ENCODE assay signal across 8 cellular contexts in the genomic region with DNA sequence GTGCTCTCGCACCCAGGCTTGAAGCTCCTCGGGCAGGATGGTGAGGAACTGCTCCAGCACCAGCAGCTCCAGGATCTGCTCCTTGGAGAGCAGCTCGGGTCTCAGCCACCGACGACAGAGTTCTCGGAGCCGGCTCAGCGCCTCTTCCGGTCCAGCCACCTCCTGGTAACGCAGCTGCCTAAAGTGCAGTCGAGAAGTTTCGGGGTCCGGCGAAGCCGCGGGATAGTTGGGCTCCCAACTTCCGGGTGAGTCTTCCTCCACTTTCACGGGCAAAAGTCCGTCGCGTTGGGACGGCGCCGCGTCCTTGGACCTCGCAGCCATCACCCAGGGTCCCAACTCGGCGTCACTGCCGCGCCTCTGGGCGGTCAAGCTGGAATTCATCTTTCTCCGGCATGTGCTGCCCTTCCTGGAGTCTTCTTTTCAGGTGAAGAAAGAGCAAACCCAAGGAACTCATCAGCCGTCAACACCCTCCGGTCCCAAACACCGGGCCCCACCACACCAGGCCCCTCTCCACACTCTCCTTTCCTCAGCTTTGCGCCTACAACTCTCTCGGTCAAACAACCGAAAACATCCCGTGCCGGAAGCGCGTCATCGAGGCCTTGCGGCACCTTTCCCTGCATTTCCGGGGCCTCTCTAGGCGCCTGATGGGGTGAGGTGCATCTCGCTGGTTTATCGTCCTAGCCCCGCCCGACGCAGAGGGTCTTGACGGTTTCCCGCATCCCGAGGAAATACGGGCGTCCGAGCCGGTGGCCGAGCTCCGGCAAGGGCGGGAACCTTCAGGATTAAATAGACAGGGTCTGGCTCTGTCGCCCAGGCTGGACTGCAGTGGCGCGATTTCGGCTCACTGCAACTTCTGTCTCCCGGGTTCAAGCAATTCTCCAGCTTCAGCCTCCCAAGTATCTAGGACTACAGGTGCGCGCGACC. TPM values are rescaled to one million over a fixed set of nuclear protein-coding genes. Genes with fewer than 3 reads are reported as not detected.
DNase-seq lines count a peak whose midpoint lies in the region; ATAC-seq and TF ChIP-seq lines count a peak whose summit lies in the region.

A gene (minus strand): TSS at position 569 of the 924 bp plus-strand sequence. CDS start 188 bp downstream, at position 381.

- peaks cover 20% of the 10 kb centered on the region for H3K4me1 Mint-ChIP-seq in activated T-helper 2 cell treated with anti-CD3 and anti-CD28 coated beads, Interferon-gamma antibody, Interleukin-2, Interleukin-4, amounts not matched to agents 10 μg/mL and 5 μg/mL and 100 μg/mL, durations not matched to agents 14 hours and 24 hours and 36 hours (ENCODE audit: low read depth)
- H3K4me1 Mint-ChIP-seq in naive thymus-derived CD4-positive, alpha-beta T cell = peaks cover 14 to 41% (median 35%) of the 10 kb centered on the region in 7 donors
- H3K4me1 Mint-ChIP-seq in stimulated activated memory B cell treated with anti-CD40 and anti-IgM and Interleukin-4, amounts not matched to agents 10 μg/mL and 1 μg/mL and 100 μg/mL, for 72 hours = peaks cover 26% of the 10 kb centered on the region

- CTCF ChIA-PET in naive thymus-derived CD4-positive, alpha-beta T cell (lab: Charles Lee) = interaction anchor here (0.7 to 1.1 kb wide), 3 partner anchors 135 to 718 kb away, joined by 3 read pairs; a partner anchor contains a TSS

- H3K27ac Mint-ChIP-seq in activated T-helper 2 cell treated with anti-CD3 and anti-CD28 coated beads, Interferon-gamma antibody, Interleukin-2, Interleukin-4, amounts not matched to agents 10 μg/mL and 5 μg/mL and 100 μg/mL, durations not matched to agents 14 hours and 24 hours and 36 hours = peak within 1 kb of the TSS; percentile 98
- peak within 1 kb of the TSS; percentile 95 to 100 (median 99) for H3K27ac Mint-ChIP-seq in naive thymus-derived CD4-positive, alpha-beta T cell
- peak within 1 kb of the TSS; percentile 95 for H3K27ac Mint-ChIP-seq in stimulated activated memory B cell treated with anti-CD40 and anti-IgM and Interleukin-4, amounts not matched to agents 10 μg/mL and 1 μg/mL and 100 μg/mL, for 72 hours

- H3K9me3 Mint-ChIP-seq in activated T-helper 2 cell treated with anti-CD3 and anti-CD28 coated beads, Interferon-gamma antibody, Interleukin-2, Interleukin-4, amounts not matched to agents 10 μg/mL and 5 μg/mL and 100 μg/mL, durations not matched to agents 14 hours and 24 hours and 36 hours = peaks cover 12% of the 10 kb centered on the region
- H3K9me3 Mint-ChIP-seq in naive thymus-derived CD4-positive, alpha-beta T cell = peaks cover 0 to 7% (median 1%) of the 10 kb centered on the region in 11 donors
- no peaks in the 10 kb centered on the region for H3K9me3 Mint-ChIP-seq in stimulated activated memory B cell treated with anti-CD40 and anti-IgM and Interleukin-4, amounts not matched to agents 10 μg/mL and 1 μg/mL and 100 μg/mL, for 72 hours

- POLR2A ChIA-PET in naive thymus-derived CD4-positive, alpha-beta T cell (lab: Charles Lee) = interaction anchor here (0.6 to 2.7 kb wide), 23 partner anchors 9 to 1250 kb away, joined by 3 to 33 read pairs (median 4); a partner anchor contains a TSS

- no peaks in the 10 kb centered on the region for H3K27me3 Mint-ChIP-seq in activated T-helper 2 cell treated with anti-CD3 and anti-CD28 coated beads, Interferon-gamma antibody, Interleukin-2, Interleukin-4, amounts not matched to agents 10 μg/mL and 5 μg/mL and 100 μg/mL, durations not matched to agents 14 hours and 24 hours and 36 hours (ENCODE audit: low read depth)
- H3K27me3 Mint-ChIP-seq in naive thymus-derived CD4-positive, alpha-beta T cell = no peaks in the 10 kb centered on the region
- H3K27me3 Mint-ChIP-seq in stimulated activated memory B cell treated with anti-CD40 and anti-IgM and Interleukin-4, amounts not matched to agents 10 μg/mL and 1 μg/mL and 100 μg/mL, for 72 hours = no peaks in the 10 kb centered on the region

- peak within 1 kb of the TSS; percentile 78 for H3K4me3 ChIP-seq in RWPE2 (ENCODE audit: severe bottlenecking)
- peak within 1 kb of the TSS; percentile 99 for H3K4me3 ChIP-seq in fibroblast of mammary gland (ENCODE audit: control insufficient read depth, low read depth, low read length)
- peak within 1 kb of the TSS; percentile 99 for H3K4me3 ChIP-seq in naive thymus-derived CD4-positive, alpha-beta T cell (ENCODE audit: low read length)

- H3K36me3 ChIP-seq in RWPE2 (ENCODE audit: low read depth) = peaks cover 35% of the 10 kb centered on the region
- H3K36me3 ChIP-seq in naive thymus-derived CD4-positive, alpha-beta T cell (ENCODE audit: control insufficient read depth in 2 of 3, insufficient read depth in 3 of 3, low read length in 3 of 3) = peaks cover 8 to 31% (median 8%) of the 10 kb centered on the region in 3 experiments

- peak within 1 kb of the TSS; percentile 94 for H3K4me3 Mint-ChIP-seq in activated T-helper 2 cell treated with anti-CD3 and anti-CD28 coated beads, Interferon-gamma antibody, Interleukin-2, Interleukin-4, amounts not matched to agents 10 μg/mL and 5 μg/mL and 100 μg/mL, durations not matched to agents 14 hours and 24 hours and 36 hours (ENCODE audit: low read depth)
- peak within 1 kb of the TSS; percentile 95 to 100 (median 98) for H3K4me3 Mint-ChIP-seq in naive thymus-derived CD4-positive, alpha-beta T cell
- H3K4me3 Mint-ChIP-seq in stimulated activated memory B cell treated with anti-CD40 and anti-IgM and Interleukin-4, amounts not matched to agents 10 μg/mL and 1 μg/mL and 100 μg/mL, for 72 hours = peak within 1 kb of the TSS; percentile 96

- ATAC-seq in GM21737 (IDR thresholded peaks at IDR 0.05; ENCODE audit: unreplicated experiment) (peak; percentile 46), RWPE2 (ENCODE audit: low read depth) (peak; percentile 57)
- peak; percentile 58 for ATAC-seq in naive thymus-derived CD4-positive, alpha-beta T cell
- peak; percentile 68 for ATAC-seq in stimulated activated memory B cell treated with anti-CD40 and anti-IgM and Interleukin-4, amounts not matched to agents 10 μg/mL and 1 μg/mL and 100 μg/mL, for 72 hours

- H3K36me3 Mint-ChIP-seq in activated T-helper 2 cell treated with anti-CD3 and anti-CD28 coated beads, Interferon-gamma antibody, Interleukin-2, Interleukin-4, amounts not matched to agents 10 μg/mL and 5 μg/mL and 100 μg/mL, durations not matched to agents 14 hours and 24 hours and 36 hours (ENCODE audit: low read depth) = peaks cover 57% of the 10 kb centered on the region
- H3K36me3 Mint-ChIP-seq in naive thymus-derived CD4-positive, alpha-beta T cell = peaks cover 6 to 44% (median 18%) of the 10 kb centered on the region in 5 donors
- peaks cover 22% of the 10 kb centered on the region for H3K36me3 Mint-ChIP-seq in stimulated activated memory B cell treated with anti-CD40 and anti-IgM and Interleukin-4, amounts not matched to agents 10 μg/mL and 1 μg/mL and 100 μg/mL, for 72 hours

- H3K9me3 ChIP-seq in RWPE2 (ENCODE audit: severe bottlenecking) = peaks cover under 1% of the 10 kb centered on the region
- H3K9me3 ChIP-seq in naive thymus-derived CD4-positive, alpha-beta T cell (ENCODE audit: control insufficient read depth in 2 of 3, low read length in 3 of 3) = no peaks in the 10 kb centered on the region

- intact Hi-C loops in activated T-helper 2 cell treated with anti-CD3 and anti-CD28 coated beads, Interferon-gamma antibody, Interleukin-2, Interleukin-4, amounts not matched to agents 10 μg/mL and 5 μg/mL and 100 μg/mL, durations not matched to agents 14 hours and 24 hours and 36 hours (cut with micrococcal nuclease) = loop anchor here (1.0 kb wide), 3 partner anchors 28 to 116 kb away; a partner anchor contains a TSS
- intact Hi-C loops in naive thymus-derived CD4-positive, alpha-beta T cell (cut with micrococcal nuclease) = loop anchor here (1.0 to 10.0 kb wide), 14 partner anchors 28 to 623 kb away; a partner anchor contains a TSS

- TF ChIP-seq CTCF in RWPE2 (IDR thresholded peaks at IDR 0.05; ENCODE audit: poor library complexity, severe bottlenecking) (no peak), fibroblast of mammary gland (conservative IDR thresholded peaks at IDR 0.05; ENCODE audit: control insufficient read depth, insufficient read depth, low read depth, low read length) (no peak)

- H3K27ac ChIP-seq in RWPE2 (ENCODE audit: poor library complexity, severe bottlenecking) = peak within 1 kb of the TSS; percentile 69
- peak within 1 kb of the TSS; percentile 98 for H3K27ac ChIP-seq in naive thymus-derived CD4-positive, alpha-beta T cell (ENCODE audit: low read depth, low read length)

- DNase-seq in DMS53 (lab: John Stamatoyannopoulos, UW) = peak; percentile 98
- peak; percentile 93 for DNase-seq in LHCN-M2 (ENCODE audit: low read depth)
- DNase-seq in RWPE2 (ENCODE audit: low spot score) = peak; percentile 92
- peak; percentile 86 for DNase-seq in activated T-helper 2 cell treated with anti-CD3 and anti-CD28 coated beads, Interferon-gamma antibody, Interleukin-2, Interleukin-4, amounts not matched to agents 10 μg/mL and 5 μg/mL and 100 μg/mL, durations not matched to agents 14 hours and 24 hours and 36 hours (ENCODE audit: low spot score)
- peak; percentile 90 for DNase-seq in fibroblast of mammary gland (ENCODE audit: low read depth)
- DNase-seq in naive thymus-derived CD4-positive, alpha-beta T cell = peak; percentile 75 to 91 (median 88)

- no peaks in the 10 kb centered on the region for H3K4me1 ChIP-seq in RWPE2 (ENCODE audit: insufficient read depth, poor library complexity, severe bottlenecking)
- peaks cover 19 to 27% of the 10 kb centered on the region in 2 donors for H3K4me1 ChIP-seq in naive thymus-derived CD4-positive, alpha-beta T cell (ENCODE audit: control insufficient read depth in 2 of 2, insufficient read depth in 2 of 2, low read length in 2 of 2)

- no peaks in the 10 kb centered on the region for H3K27me3 ChIP-seq in RWPE2 (ENCODE audit: insufficient read depth, poor library complexity, severe bottlenecking)
- no peaks in the 10 kb centered on the region for H3K27me3 ChIP-seq in naive thymus-derived CD4-positive, alpha-beta T cell (ENCODE audit: control insufficient read depth in 2 of 2, insufficient read depth in 2 of 2, low read length in 2 of 2)

RNA-seq across cellular contexts. Expression of the gene that starts here (rescaled TPM):
- total RNA-seq in LHCN-M2 (2014; rRNA removed) = 19.0 and 20.7 TPM in 2 replicates
- polyA plus RNA-seq in LHCN-M2 (2012) = 13.6 TPM
- 36.4 and 40.7 TPM in 2 replicates for total RNA-seq in activated T-helper 2 cell treated with anti-CD3 and anti-CD28 coated beads, Interferon-gamma antibody, Interleukin-2, Interleukin-4, amounts not matched to agents 10 μg/mL and 5 μg/mL and 100 μg/mL, durations not matched to agents 14 hours and 24 hours and 36 hours
- total RNA-seq in naive thymus-derived CD4-positive, alpha-beta T cell = 100 to 1,000 TPM in 2 of 5 experiments, 10 to 100 TPM in 3; 55.2 to 199 (median 98.1) TPM
- 10 to 100 TPM; 68.2 to 93.3 TPM for polyA plus RNA-seq in naive thymus-derived CD4-positive, alpha-beta T cell

Comparison
In these comparisons a context has a peak if more than half of its experiments do, and no peak if none do; other contexts are left out.
1. Peak in every context shown above with its lines: DNase-seq, ATAC-seq, H3K4me3 ChIP-seq and H3K27ac ChIP-seq.